Comparison of ENCODE assay signal across 19 cellular contexts in genomic region chr6:132063204-132063603, GRCh38.
DNase-seq lines count a peak whose midpoint lies in the region; ATAC-seq and TF ChIP-seq lines count a peak whose summit lies in the region.
"Had no signal": no experiment of that assay in that cellular context is flagged by ENCODE, and none has a peak within 500 bp of the region (broad histone marks: within the 10 kb centered on the region; RNA-seq: fewer than 3 reads in every experiment).

No MANE protein-coding gene starts in this region.

- H4K20me1 ChIP-seq in GM23248 (ENCODE audit: insufficient read depth) = no peaks in the 10 kb centered on the region

- no peak for TF ChIP-seq POLR2A in gastroesophageal sphincter (IDR thresholded peaks at IDR 0.05)
- TF ChIP-seq POLR2A in Peyer's patch (IDR thresholded peaks at IDR 0.05) = no peak
- TF ChIP-seq POLR2A in thyroid gland (IDR thresholded peaks at IDR 0.05) = no peak

- no peak overlapping the region for H3K4me3 ChIP-seq in GM23248
- H3K4me3 ChIP-seq in gastroesophageal sphincter = no peak overlapping the region
- H3K4me3 ChIP-seq in retinal pigment epithelial cell (ENCODE audit: low read length) = no peak overlapping the region
- no peak overlapping the region for H3K4me3 ChIP-seq in Peyer's patch
- H3K4me3 ChIP-seq in thyroid gland (replicated peaks in 1 of 3) = no peak overlapping the region
- H3K4me3 ChIP-seq: mucosa of descending colon, pancreas, SK-N-MC had no signal

- peak overlapping the region; percentile 60 for H3K4me2 ChIP-seq in GM23248 (ENCODE audit: unreplicated experiment)

- H3K9me2 ChIP-seq in GM23248 (ENCODE audit: insufficient read depth) = no peaks in the 10 kb centered on the region

- CTCF ChIA-PET in GM10248 (lab: Yijun Ruan, JAX) = interaction anchor here (0.9 kb wide), 1 partner anchor 23 kb away, joined by 3 read pairs; no protein-coding TSS in a partner anchor

- H3F3A ChIP-seq in GM23248 (ENCODE audit: insufficient read depth) = peaks cover 55% of the 10 kb centered on the region

- peak overlapping the region; percentile 87 for H3K27ac ChIP-seq in GM23248
- H3K27ac ChIP-seq in gastroesophageal sphincter = peak overlapping the region in 3 of 4 donors; percentile 38 to 65 (median 39)
- H3K27ac ChIP-seq in Peyer's patch = no peak overlapping the region
- no peak overlapping the region for H3K27ac ChIP-seq in thyroid gland
- H3K27ac ChIP-seq: HL-60, pancreas, SK-N-MC had no signal

- DNase-seq in GM23248 = peak; percentile 37
- peak; percentile 55 for DNase-seq in amniotic epithelial cell (ENCODE audit: low read depth)
- peak; percentile 52 for DNase-seq in retinal pigment epithelial cell (ENCODE audit: low read depth)
- DNase-seq in Peyer's patch = no peak
- no peak for DNase-seq in inferior parietal cortex (ENCODE audit: extremely low spot score)
- no peak for DNase-seq in thyroid gland
- DNase-seq in GM10248 (ENCODE audit: extremely low spot score) = no peak
- DNase-seq: activated CD4-positive, alpha-beta T cell treated with anti-CD3 and anti-CD28 coated beads, Interleukin-2, amount 50 U/mL, for 1 hour; activated T-cell treated with anti-CD3 and anti-CD28 coated beads, Interleukin-2, amount 50 U/mL, for 24 hours; cerebellar nuclear complex; DMS 273 treated with DMSO at 0.1 percent for 48 hours; Karpas-422; kidney; mucosa of descending colon; NCI-H1417 treated with DMSO at 0.1 percent for 48 hours; pancreas had no signal

- H3K27me3 ChIP-seq in GM23248 (replicated peaks; ENCODE audit: insufficient read depth) = no peaks in the 10 kb centered on the region
- no peaks in the 10 kb centered on the region for H3K27me3 ChIP-seq in gastroesophageal sphincter
- no peaks in the 10 kb centered on the region for H3K27me3 ChIP-seq in Peyer's patch
- no peaks in the 10 kb centered on the region for H3K27me3 ChIP-seq in thyroid gland
- H3K27me3 ChIP-seq: pancreas had no signal

- POLR2A ChIA-PET in GM10248 (lab: Yijun Ruan, JAX) = no interaction called here

- in situ Hi-C loops in GM23248 (cut with MboI) = no loop called here

- no peaks in the 10 kb centered on the region for H3K79me2 ChIP-seq in GM23248 (ENCODE audit: insufficient read depth)

- H3K9ac ChIP-seq in GM23248 = peak overlapping the region; percentile 45

- WGBS in GM23248 (ENCODE audit: low coverage in 1 of 2, low lambda C conversion rate in 2 of 2, missing lambda C conversion rate in 2 of 2), 2 experiments = 43 to 57% methylated on average over 5 of the region's 5 CpGs
- WGBS in gastroesophageal sphincter (ENCODE audit: low coverage in 1 of 2), 2 donors = 41 to 62% methylated on average over 5 of the region's 5 CpGs
- WGBS in thyroid gland, 2 donors = 88 to 92% methylated on average over 5 of the region's 5 CpGs

- intact Hi-C loops in thyroid gland (cut with DNase I) = no loop called here

- TF ChIP-seq CTCF in gastroesophageal sphincter (IDR thresholded peaks at IDR 0.05) (no peak), retinal pigment epithelial cell (conservative IDR thresholded peaks at IDR 0.05; ENCODE audit: low read depth, low read length) (no peak), Peyer's patch (IDR thresholded peaks at IDR 0.05) (no peak), thyroid gland (IDR thresholded peaks at IDR 0.05) (no peak), GM10248 (IDR thresholded peaks at IDR 0.05; ENCODE audit: control extremely low read depth, extremely low read depth, low read depth, missing control alignments) (no peak)

- peak overlapping the region; percentile 42 for H2AFZ ChIP-seq in GM23248

- peaks cover 57% of the 10 kb centered on the region for H3K4me1 ChIP-seq in GM23248 (ENCODE audit: insufficient read depth)
- peaks cover 0 to 21% (median 7%) of the 10 kb centered on the region in 3 donors for H3K4me1 ChIP-seq in gastroesophageal sphincter
- H3K4me1 ChIP-seq in Peyer's patch = no peaks in the 10 kb centered on the region
- H3K4me1 ChIP-seq in thyroid gland = no peaks in the 10 kb centered on the region
- H3K4me1 ChIP-seq: pancreas had no signal

- H3K9me3 ChIP-seq in GM23248 (ENCODE audit: low read depth) = no peaks in the 10 kb centered on the region
- no peaks in the 10 kb centered on the region for H3K9me3 ChIP-seq in gastroesophageal sphincter
- no peaks in the 10 kb centered on the region for H3K9me3 ChIP-seq in Peyer's patch
- H3K9me3 ChIP-seq in thyroid gland = no peaks in the 10 kb centered on the region
- H3K9me3 ChIP-seq: mucosa of descending colon, pancreas had no signal

- no peak for TF ChIP-seq EP300 in gastroesophageal sphincter (IDR thresholded peaks at IDR 0.05)

- H3K36me3 ChIP-seq in GM23248 (ENCODE audit: low read depth) = no peaks in the 10 kb centered on the region
- no peaks in the 10 kb centered on the region for H3K36me3 ChIP-seq in gastroesophageal sphincter
- H3K36me3 ChIP-seq in Peyer's patch = no peaks in the 10 kb centered on the region
- no peaks in the 10 kb centered on the region for H3K36me3 ChIP-seq in thyroid gland
- H3K36me3 ChIP-seq: pancreas had no signal

- ATAC-seq in gastroesophageal sphincter = no peak

Comparison
In these comparisons a context has a peak if more than half of its experiments do, and no peak if none do; other contexts are left out.
1. DNase-seq: peak in GM23248 (single experiment), amniotic epithelial cell (single experiment) and retinal pigment epithelial cell (single experiment); none in Peyer's patch (0 of 3), inferior parietal cortex (single experiment), thyroid gland (0 of 2) and GM10248 (single experiment).
2. H3K27ac ChIP-seq: peak in GM23248 (single experiment) and gastroesophageal sphincter (3 of 4); none in Peyer's patch (0 of 4) and thyroid gland (0 of 3).